16 cellular contexts compared by ENCODE assay signal in the genomic region with DNA sequence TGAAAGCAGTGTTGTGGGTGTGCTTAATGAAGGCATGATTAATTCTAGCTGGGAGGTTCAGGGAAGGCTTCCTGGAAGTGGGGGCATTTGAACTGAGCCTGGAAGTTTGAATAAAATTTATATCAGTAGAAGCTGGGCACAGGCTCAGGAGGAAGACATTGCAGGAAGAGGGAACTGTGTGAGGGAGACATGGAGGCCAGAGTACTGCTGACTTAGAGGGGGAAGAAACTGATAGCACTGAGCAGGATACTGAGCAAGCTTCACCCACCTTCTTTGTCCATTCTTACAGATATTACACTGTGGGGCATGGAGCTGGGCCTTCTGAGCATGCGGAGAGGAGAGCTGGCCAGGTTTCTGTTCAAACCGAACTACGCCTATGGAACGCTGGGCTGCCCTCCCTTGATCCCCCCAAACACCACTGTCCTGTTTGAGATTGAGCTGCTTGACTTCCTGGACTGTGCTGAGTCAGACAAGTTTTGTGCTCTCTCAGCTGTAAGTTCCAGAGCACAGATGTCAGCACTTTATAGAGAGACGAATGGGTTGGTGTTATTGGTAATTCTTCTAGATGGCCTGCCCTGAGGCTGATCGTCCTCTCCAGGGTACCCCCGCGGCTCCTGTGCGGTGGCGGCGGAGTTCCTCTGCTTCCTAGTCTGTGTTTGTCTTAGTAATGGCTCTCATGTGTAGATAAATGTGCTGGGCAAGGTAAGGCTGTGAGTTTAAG. TPM values are rescaled to one million over a fixed set of nuclear protein-coding genes. Genes with fewer than 3 reads are reported as not detected.
DNase-seq lines count a peak whose midpoint lies in the region; ATAC-seq and TF ChIP-seq lines count a peak whose summit lies in the region.
"Had no signal": no experiment of that assay in that cellular context is flagged by ENCODE, and none has a peak within 500 bp of the region (broad histone marks: within the 10 kb centered on the region; RNA-seq: fewer than 3 reads in every experiment).

No MANE protein-coding gene starts in this region.

- H3K9me3 ChIP-seq in T-helper 17 cell (ENCODE audit: control insufficient read depth, low read length, poor library complexity, severe bottlenecking): no peaks in the 10 kb centered on the region
- H3K9me3 ChIP-seq in CD8-positive, alpha-beta T cell (ENCODE audit: low read length): no peaks in the 10 kb centered on the region
- H3K9me3 ChIP-seq: ovary had no signal

- intact Hi-C loops in CD8-positive, alpha-beta T cell (cut with DNase I, micrococcal nuclease): no loop called here

- H3K4me3 Mint-ChIP-seq in T-helper 17 cell: no peak overlapping the region
- no peak overlapping the region for H3K4me3 Mint-ChIP-seq in nephron
- H3K4me3 Mint-ChIP-seq in CD8-positive, alpha-beta T cell: no peak overlapping the region
- H3K4me3 Mint-ChIP-seq: activated T-cell treated with anti-CD3 and anti-CD28 coated beads, Interleukin-2, amount 50 U/mL, for 72 hours had no signal

- H3K27ac ChIP-seq in CD8-positive, alpha-beta T cell (ENCODE audit: low read depth, low read length): no peak overlapping the region
- H3K27ac ChIP-seq: C4-2B, ovary had no signal

- H3K27me3 Mint-ChIP-seq in T-helper 17 cell: peaks cover 19% of the 10 kb centered on the region
- H3K27me3 Mint-ChIP-seq in nephron (ENCODE audit: low read depth): peaks cover 7% of the 10 kb centered on the region
- peaks cover 3% of the 10 kb centered on the region for H3K27me3 Mint-ChIP-seq in CD8-positive, alpha-beta T cell (ENCODE audit: low read depth)

- TF ChIP-seq CTCF in fibroblast of the aortic adventitia (IDR thresholded peaks at IDR 0.05; ENCODE audit: insufficient read depth, low read length) (no peak), nephron (IDR thresholded peaks at IDR 0.05; ENCODE audit: unreplicated experiment in 3 of 3) (no peak)
- TF ChIP-seq CTCF in CD8-positive, alpha-beta T cell (IDR thresholded peaks at IDR 0.05): no peak

- DNase-seq in EL (peak; percentile 64), T-helper 17 cell (no peak), fibroblast of the aortic adventitia (ENCODE audit: low read depth) (peak; percentile 31)
- no peak for DNase-seq in CD8-positive, alpha-beta T cell
- DNase-seq: activated CD4-positive, CD25-positive, alpha-beta regulatory T cell; activated T-cell treated with anti-CD3 and anti-CD28 coated beads, Interleukin-2, amount 50 U/mL, for 72 hours; NCI-H82; ovary; stimulated activated CD4-positive, alpha-beta T cell treated with anti-CD3 and anti-CD28 coated beads, Interleukin-2, amount 100 ng/mL, for 48 hours; stimulated activated naive CD8-positive, alpha-beta T cell treated with anti-CD3 and anti-CD28 coated beads, Interleukin-15, Interleukin-2, amounts not matched to agents 100 U/mL and 50 U/mL, for 24 hours had no signal

- H3K36me3 Mint-ChIP-seq in T-helper 17 cell (ENCODE audit: low read depth) (no peaks in the 10 kb centered on the region), nephron (ENCODE audit: low read depth) (no peaks in the 10 kb centered on the region)
- H3K36me3 Mint-ChIP-seq in CD8-positive, alpha-beta T cell: no peaks in the 10 kb centered on the region

- no peaks in the 10 kb centered on the region for H3K27me3 ChIP-seq in CD8-positive, alpha-beta T cell (ENCODE audit: insufficient read depth, low read length)
- H3K27me3 ChIP-seq: ovary had no signal

- H3K9me3 Mint-ChIP-seq in nephron: no peaks in the 10 kb centered on the region
- no peaks in the 10 kb centered on the region for H3K9me3 Mint-ChIP-seq in CD8-positive, alpha-beta T cell
- H3K9me3 Mint-ChIP-seq: activated T-cell treated with anti-CD3 and anti-CD28 coated beads, Interleukin-2, amount 50 U/mL, for 72 hours had no signal

- POLR2A ChIA-PET in CD8-positive, alpha-beta T cell (lab: Charles Lee): no interaction called here

- ATAC-seq in T-helper 17 cell (no peak), GM21528 (IDR thresholded peaks at IDR 0.05; ENCODE audit: low FRiP score, unreplicated experiment) (no peak), GM18867 (IDR thresholded peaks at IDR 0.05; ENCODE audit: unreplicated experiment) (no peak), HG03469 (IDR thresholded peaks at IDR 0.05; ENCODE audit: unreplicated experiment) (no peak)
- no peak for ATAC-seq in CD8-positive, alpha-beta T cell
- ATAC-seq: activated T-cell treated with anti-CD3 and anti-CD28 coated beads, Interleukin-2, amount 50 U/mL, for 72 hours; stimulated activated naive CD8-positive, alpha-beta T cell treated with anti-CD3 and anti-CD28 coated beads, Interleukin-15, Interleukin-2, amounts not matched to agents 100 U/mL and 50 U/mL, for 24 hours had no signal

- H3K4me3 ChIP-seq in fibroblast of the aortic adventitia (ENCODE audit: low read depth, low read length): no peak overlapping the region
- H3K4me3 ChIP-seq in CD8-positive, alpha-beta T cell (ENCODE audit: low read depth, low read length): no peak overlapping the region
- H3K4me3 ChIP-seq: ovary had no signal

- CTCF ChIA-PET in CD8-positive, alpha-beta T cell (lab: Charles Lee): interaction anchor here (1.8 kb wide), 1 partner anchor 122 kb away, joined by 4 read pairs; no protein-coding TSS in a partner anchor

- H3K4me1 Mint-ChIP-seq in T-helper 17 cell (peaks cover 2% of the 10 kb centered on the region), nephron (peaks cover 6% of the 10 kb centered on the region)
- H3K4me1 Mint-ChIP-seq in CD8-positive, alpha-beta T cell (ENCODE audit: low read depth): no peaks in the 10 kb centered on the region

- no peaks in the 10 kb centered on the region for H3K4me1 ChIP-seq in CD8-positive, alpha-beta T cell (ENCODE audit: insufficient read depth, low read length)

- H3K27ac Mint-ChIP-seq in T-helper 17 cell (peak overlapping the region; percentile 6), nephron (peak overlapping the region; percentile 53 to 92 (median 88))
- H3K27ac Mint-ChIP-seq in CD8-positive, alpha-beta T cell: no peak overlapping the region
- H3K27ac Mint-ChIP-seq: activated T-cell treated with anti-CD3 and anti-CD28 coated beads, Interleukin-2, amount 50 U/mL, for 72 hours had no signal

- no peaks in the 10 kb centered on the region for H3K36me3 ChIP-seq in CD8-positive, alpha-beta T cell (ENCODE audit: insufficient read depth, low read length)
- H3K36me3 ChIP-seq: ovary had no signal

RNA-seq across cellular contexts. Expression of a gene that starts 2.1 kb away (rescaled TPM):
- total RNA-seq in T-helper 17 cell (not detected), fibroblast of the aortic adventitia (ENCODE audit: low replicate concordance) (not detected in 2 replicates)
- total RNA-seq in CD8-positive, alpha-beta T cell: not detected
- total RNA-seq: activated T-cell treated with anti-CD3 and anti-CD28 coated beads, Interleukin-2, amount 50 U/mL, for 72 hours; liver had no signal

RNA-seq across cellular contexts. Expression of a gene that starts 2.1 kb away (rescaled TPM):
- total RNA-seq in T-helper 17 cell: not detected
- total RNA-seq in fibroblast of the aortic adventitia (ENCODE audit: low replicate concordance): not detected in 2 replicates
- not detected for total RNA-seq in CD8-positive, alpha-beta T cell
- total RNA-seq: activated T-cell treated with anti-CD3 and anti-CD28 coated beads, Interleukin-2, amount 50 U/mL, for 72 hours had no signal

RNA-seq across cellular contexts. Expression of a gene that starts 21.4 kb away (rescaled TPM):
- total RNA-seq in T-helper 17 cell (10 to 100 TPM; 31.4 to 33.3 TPM), fibroblast of the aortic adventitia (ENCODE audit: low replicate concordance) (16.7 and 20.2 TPM in 2 replicates)
- total RNA-seq in CD8-positive, alpha-beta T cell: 10 to 100 TPM; 34.8 to 39.8 TPM

Comparison
In these comparisons a context has a peak if more than half of its experiments do, and no peak if none do; other contexts are left out.
1. DNase-seq: peak in EL (single experiment) and fibroblast of the aortic adventitia (single experiment); none in T-helper 17 cell (0 of 3) and CD8-positive, alpha-beta T cell (0 of 7).